Comparison of ENCODE assay signal across 32 cellular contexts in the genomic region with DNA sequence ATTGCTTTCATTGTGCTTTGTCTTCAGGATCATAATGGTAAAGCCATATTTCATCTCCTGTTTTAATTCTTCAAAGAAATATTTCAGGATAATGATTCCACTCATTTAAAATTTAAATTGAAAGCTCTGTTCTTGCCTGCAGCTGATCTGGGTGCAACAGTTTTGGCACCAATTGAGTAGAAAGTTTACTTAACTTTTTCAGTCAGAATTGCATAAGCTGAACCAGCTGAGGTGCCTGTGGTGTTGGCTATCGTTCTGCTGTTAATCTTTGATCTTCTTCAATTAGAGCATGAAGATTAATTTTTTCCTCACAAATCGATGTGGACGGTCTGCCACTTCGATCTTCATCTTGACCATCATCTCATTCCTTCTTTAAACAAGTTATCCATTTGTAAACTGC. TPM values are rescaled to one million over a fixed set of nuclear protein-coding genes. Genes with fewer than 3 reads are reported as not detected.
"Had no signal": no experiment of that assay in that cellular context is flagged by ENCODE, and none has a peak within 500 bp of the region (broad histone marks: within the 10 kb centered on the region; RNA-seq: fewer than 3 reads in every experiment).

No MANE protein-coding gene starts in this region.

- H3K27ac ChIP-seq: stomach, suprapubic skin, testis, thoracic aorta, thyroid gland, tibial artery, tibial nerve, transverse colon, upper lobe of left lung, upper lobe of right lung, uterus, vagina had no signal

- ATAC-seq: stimulated activated effector memory CD8-positive, alpha-beta T cell treated with anti-CD3 and anti-CD28 coated beads, Interleukin-12 subunit alpha, Interleukin-12 subunit beta, amount 100 ng/mL, for 72 hours; stimulated activated memory B cell treated with anti-CD40 and anti-IgM and Interleukin-4, amounts not matched to agents 10 μg/mL and 1 μg/mL and 100 μg/mL, for 72 hours; stimulated activated naive B cell treated with anti-CD40 and anti-IgM and Interleukin-4, amounts not matched to agents 10 μg/mL and 1 μg/mL and 100 μg/mL, for 72 hours; stimulated activated naive CD8-positive, alpha-beta T cell treated with anti-CD3 and anti-CD28 coated beads, Interleukin-15, amount 100 ng/mL, for 72 hours; stimulated activated naive CD8-positive, alpha-beta T cell treated with anti-CD3 and anti-CD28 coated beads, Interleukin-15, Interleukin-2, amounts not matched to agents 100 U/mL and 50 U/mL, for 24 hours; upper lobe of right lung had no signal

- H3K4me3 ChIP-seq: stomach, suprapubic skin, testis, thoracic aorta, thyroid gland, tibial artery, tibial nerve, transverse colon, upper lobe of left lung, upper lobe of right lung, uterus, vagina had no signal

- FAIRE-seq: urothelium cell line had no signal

- H3K27me3 ChIP-seq: stomach, suprapubic skin, testis, thyroid gland, tibial artery, tibial nerve, transverse colon, upper lobe of left lung, upper lobe of right lung, uterus, vagina had no signal

- H3K9me3 ChIP-seq: stomach, suprapubic skin, testis, thoracic aorta, thyroid gland, tibial artery, tibial nerve, transverse colon, upper lobe of left lung, upper lobe of right lung, uterus, vagina had no signal

- H3K4me1 ChIP-seq: stomach, suprapubic skin, testis, thyroid gland, tibial artery, tibial nerve, transverse colon, upper lobe of left lung, upper lobe of right lung, uterus, vagina had no signal

- H3K36me3 ChIP-seq: stomach, suprapubic skin, thoracic aorta, thyroid gland, tibial artery, tibial nerve, transverse colon, upper lobe of left lung, upper lobe of right lung, uterus, vagina had no signal

- DNase-seq: stimulated activated CD4-positive, alpha-beta T cell treated with anti-CD3 and anti-CD28 coated beads, Interleukin-2, amount 100 ng/mL, for 48 hours; stimulated activated CD4-positive, alpha-beta T cell treated with anti-CD3 and anti-CD28 coated beads, Interleukin-4, amount 100 ng/mL, for 1 hour; stimulated activated CD4-positive, alpha-beta T cell treated with anti-CD3 and anti-CD28 coated beads, Interleukin-4, amount 100 ng/mL, for 24 hours; stimulated activated CD4-positive, alpha-beta T cell treated with anti-CD3 and anti-CD28 coated beads, Interleukin-4, amount 100 ng/mL, for 4 hours; stimulated activated CD8-positive, alpha-beta memory T cell treated with anti-CD3 and anti-CD28 coated beads, Interleukin-4, amount 100 ng/mL, for 48 hours; stimulated activated naive B cell treated with anti-CD40 and anti-IgM and Interleukin-4, amounts not matched to agents 10 μg/mL and 1 μg/mL and 100 μg/mL, for 72 hours; stimulated activated naive CD4-positive, alpha-beta T cell; stimulated activated naive CD4-positive, alpha-beta T cell treated with Interleukin-2 at 50 U/mL for 16 hours; stimulated activated naive CD8-positive, alpha-beta T cell treated with anti-CD3 and anti-CD28 coated beads, Interleukin-15, amount 100 ng/mL, for 72 hours; stimulated activated naive CD8-positive, alpha-beta T cell treated with anti-CD3 and anti-CD28 coated beads, Interleukin-15, Interleukin-2, amounts not matched to agents 100 U/mL and 50 U/mL, for 24 hours; stomach; substantia nigra; testis; thyroid gland; tibial artery; transverse colon; trophoblast cell; upper lobe of left lung; upper lobe of right lung; uterus had no signal

RNA-seq across cellular contexts. Expression of gene MAGEB16, which starts 49.6 kb away (rescaled TPM):
- total RNA-seq: stomach, subcutaneous adipose tissue, suprapubic skin, temporal lobe, thoracic aorta, thyroid gland, tibial nerve, transverse colon, upper lobe of left lung, upper lobe of right lung, ureter, urinary bladder, uterus, vagina had no signal
- polyA plus RNA-seq: stomach, thymus, urinary bladder had no signal
